14 cellular contexts compared by ENCODE assay signal in the genomic region with DNA sequence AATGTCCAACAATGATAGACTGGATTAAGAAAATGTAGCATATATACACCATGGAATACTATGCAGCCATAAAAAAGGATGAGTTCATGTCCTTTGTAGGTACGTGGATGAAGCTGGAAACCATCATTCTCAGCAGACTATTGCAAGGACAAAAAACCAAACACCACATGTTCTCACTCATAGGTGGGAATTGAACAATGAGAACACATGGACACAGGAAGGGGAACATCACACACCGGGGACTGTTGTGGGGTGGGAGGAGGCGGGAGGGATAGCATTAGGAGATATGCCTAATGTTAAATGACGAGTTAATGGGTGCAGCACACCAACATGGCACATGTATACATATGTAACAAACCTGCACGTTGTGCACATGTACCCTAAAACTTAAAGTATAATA. TPM values are rescaled to one million over a fixed set of nuclear protein-coding genes. Genes with fewer than 3 reads are reported as not detected.
"Had no signal": no experiment of that assay in that cellular context is flagged by ENCODE, and none has a peak within 500 bp of the region (broad histone marks: within the 10 kb centered on the region; RNA-seq: fewer than 3 reads in every experiment).

No MANE protein-coding gene starts in this region.

RNA-seq across cellular contexts. Expression of a gene that starts 24.6 kb away (rescaled TPM):
- total RNA-seq: stomach, subcutaneous adipose tissue, suprapubic skin, temporal lobe, thoracic aorta, thyroid gland, tibial nerve, transverse colon, upper lobe of left lung, upper lobe of right lung, ureter, urinary bladder, uterus, vagina had no signal
- polyA plus RNA-seq: urinary bladder had no signal
